22 cellular contexts compared by ENCODE assay signal in genomic region chr14:101757064-101757838, GRCh38. TPM values are rescaled to one million over a fixed set of nuclear protein-coding genes. Genes with fewer than 3 reads are reported as not detected.
DNase-seq lines count a peak whose midpoint lies in the region; FAIRE-seq and TF ChIP-seq lines count a peak whose summit lies in the region.
"Had no signal": no experiment of that assay in that cellular context is flagged by ENCODE, and none has a peak within 500 bp of the region (broad histone marks: within the 10 kb centered on the region; RNA-seq: fewer than 3 reads in every experiment).

No MANE protein-coding gene starts in this region.

- H3K27ac ChIP-seq in GM23248 = no peak overlapping the region
- H3K27ac ChIP-seq in H1 (ENCODE audit: low read depth, low read length) = no peak overlapping the region
- H3K27ac ChIP-seq in trophoblast cell (ENCODE audit: low read depth, low read length) = no peak overlapping the region
- no peak overlapping the region for H3K27ac ChIP-seq in dorsolateral prefrontal cortex
- H3K27ac ChIP-seq: KMS-11, SJSA1 had no signal

- in situ Hi-C loops in GM23248 (cut with MboI) = no loop called here

- no peak overlapping the region for H3K56ac ChIP-seq in H1 (replicated peaks; ENCODE audit: insufficient read length, low read depth, low read length)

- H4K8ac ChIP-seq in H1 (ENCODE audit: extremely low read depth, insufficient read depth, low read length) (no peak overlapping the region), trophoblast cell (ENCODE audit: low read depth, low read length) (no peak overlapping the region)

- intact Hi-C loops in dorsolateral prefrontal cortex (cut with DNase I) = loop anchor here in 1 of 2 donors (5.0 kb wide), 1 partner anchor 50 kb away; no protein-coding TSS in a partner anchor

- H2BK12ac ChIP-seq in H1 (ENCODE audit: low read depth, low read length) (peak overlapping the region; percentile 39; the same call in 1 of the 2 replicates), trophoblast cell (ENCODE audit: low read length) (no peak overlapping the region)

- TF ChIP-seq CTCF in H1 (IDR thresholded peaks at IDR 0.05; ENCODE audit: control extremely low read depth in 1 of 3, insufficient read depth in 1 of 3, low read depth in 1 of 3, low read length in 3 of 3) (no peak), dorsolateral prefrontal cortex (IDR thresholded peaks at IDR 0.05 in 54 of 56, conservative IDR thresholded peaks at IDR 0.05 in 2 of 56; ENCODE audit: low read depth in 1 of 56, partially characterized antibody in 56 of 56) (no peak)

- H2BK20ac ChIP-seq in H1 (ENCODE audit: low read length) = no peak overlapping the region

- POLR2A ChIA-PET in H1 (lab: Charles Lee; ENCODE audit: partially characterized antibody) = no interaction called here

- H3K4ac ChIP-seq in H1 (replicated peaks; ENCODE audit: insufficient read length, low read depth, low read length) (no peak overlapping the region), trophoblast cell (ENCODE audit: low read depth, low read length) (no peak overlapping the region)

- H3K9ac ChIP-seq in GM23248 (no peak overlapping the region), H1 (replicated peaks in 1 of 4; ENCODE audit: extremely low read depth in 1 of 4, low read depth in 3 of 4, low read length in 3 of 4) (no peak overlapping the region), trophoblast cell (ENCODE audit: low read length) (no peak overlapping the region)
- H3K9ac ChIP-seq: KMS-11 had no signal

- H2AFZ ChIP-seq in GM23248 = no peak overlapping the region
- 0 out of 2 replicates have a peak overlapping the region, but pooled peaks have one; percentile 22 for H2AFZ ChIP-seq in H1 (ENCODE audit: low read length)
- H2AFZ ChIP-seq in trophoblast cell (ENCODE audit: insufficient read depth, low read length, poor library complexity) = no peak overlapping the region

- TF ChIP-seq POLR2A in H1 (IDR thresholded peaks at IDR 0.05; ENCODE audit: control extremely low read depth in 1 of 2, low read depth in 2 of 2, low read length in 2 of 2) = no peak

- H3K36me3 ChIP-seq in GM23248 (ENCODE audit: low read depth) (no peaks in the 10 kb centered on the region), H1 (ENCODE audit: control insufficient read depth in 2 of 4, insufficient read depth in 4 of 4, low read length in 3 of 4) (no peaks in the 10 kb centered on the region), trophoblast cell (ENCODE audit: control insufficient read depth in 1 of 2, insufficient read depth in 2 of 2, low read length in 2 of 2) (no peaks in the 10 kb centered on the region)
- H3K36me3 ChIP-seq: SJSA1 had no signal

- DNase-seq in GM23248 (peak; percentile 3), H1 (ENCODE audit: low read depth in 1 of 2, low spot score in 2 of 2) (no peak), mesenteric fat pad (ENCODE audit: low spot score) (peak; percentile 41), trophoblast cell (peak; percentile 14 to 56), DMS153 treated with DMSO at 0.1 percent for 48 hours (lab: John Stamatoyannopoulos, UW; ENCODE audit: unreplicated experiment) (no peak), dorsolateral prefrontal cortex (no peak), AG08396 (ENCODE audit: low spot score) (no peak)
- DNase-seq: DMS153, GOT3, HCEC 1CT, NCI-H1048, NCI-H1417 treated with DMSO at 0.1 percent for 48 hours, NCI-H1694 treated with DMSO at 0.1 percent for 48 hours, NCI-H2081, NCI-H2171, NCI-H226, NCI-H510A, NCI-H69, Right ventricle myocardium superior, RPMI8226 had no signal

- no peak overlapping the region for H3K4me3 ChIP-seq in GM23248
- no peak overlapping the region for H3K4me3 ChIP-seq in H1 (ENCODE audit: extremely low read depth in 1 of 4, insufficient read depth in 2 of 4, low read depth in 3 of 4, low read length in 4 of 4)
- H3K4me3 ChIP-seq in trophoblast cell (ENCODE audit: low read depth, low read length) = no peak overlapping the region
- no peak overlapping the region for H3K4me3 ChIP-seq in dorsolateral prefrontal cortex
- H3K4me3 ChIP-seq: SJSA1 had no signal

- no peaks in the 10 kb centered on the region for H3K79me1 ChIP-seq in H1 (ENCODE audit: low read depth, low read length)
- peaks cover 3% of the 10 kb centered on the region for H3K79me1 ChIP-seq in trophoblast cell (ENCODE audit: low read length)

- H4K20me1 ChIP-seq in GM23248 (ENCODE audit: insufficient read depth) = no peaks in the 10 kb centered on the region
- peaks cover 0 to 3% of the 10 kb centered on the region in 2 experiments for H4K20me1 ChIP-seq in H1 (replicated peaks in 1 of 2; ENCODE audit: control insufficient read depth in 1 of 2, insufficient read depth in 2 of 2, low read length in 2 of 2)

- H3K14ac ChIP-seq in H1 (ENCODE audit: insufficient read length) (no peak overlapping the region), trophoblast cell (ENCODE audit: low read length) (no peak overlapping the region)

- H3F3A ChIP-seq in GM23248 (ENCODE audit: insufficient read depth) = no peaks in the 10 kb centered on the region

- H4K12ac ChIP-seq in trophoblast cell (ENCODE audit: low read depth, low read length) = no peak overlapping the region

- H2BK5ac ChIP-seq in H1 (ENCODE audit: low read depth, low read length) = no peak overlapping the region
- H2BK5ac ChIP-seq in trophoblast cell (ENCODE audit: low read depth, low read length, poor library complexity) = no peak overlapping the region

- H3K9me2 ChIP-seq in GM23248 (ENCODE audit: insufficient read depth) = no peaks in the 10 kb centered on the region

- H3K4me2 ChIP-seq in GM23248 (ENCODE audit: unreplicated experiment) = no peak overlapping the region
- H3K4me2 ChIP-seq in H1 (ENCODE audit: insufficient read depth in 1 of 2, low read depth in 2 of 2, low read length in 2 of 2) = no peak overlapping the region
- no peak overlapping the region for H3K4me2 ChIP-seq in trophoblast cell (ENCODE audit: low read length)
- H3K4me2 ChIP-seq: KMS-11 had no signal

- 0 out of 2 replicates have a peak, but pooled peaks cover 3% of the 10 kb centered on the region for H3K79me2 ChIP-seq in GM23248 (ENCODE audit: insufficient read depth)
- H3K79me2 ChIP-seq in H1 (ENCODE audit: control insufficient read depth in 1 of 2, insufficient read depth in 2 of 2, low read length in 2 of 2) = no peaks in the 10 kb centered on the region
- peaks cover 4% of the 10 kb centered on the region for H3K79me2 ChIP-seq in trophoblast cell (ENCODE audit: control insufficient read depth, insufficient read depth, low read length, poor library complexity)

- no peak overlapping the region for H4K5ac ChIP-seq in H1 (ENCODE audit: insufficient read length, low read depth, low read length)

- H3K18ac ChIP-seq in H1 (ENCODE audit: extremely low read depth, low read length) (no peak overlapping the region), trophoblast cell (ENCODE audit: low read length) (no peak overlapping the region)

- H3K4me1 ChIP-seq in GM23248 (ENCODE audit: insufficient read depth) (peaks cover 3% of the 10 kb centered on the region; the same call in 1 of the 2 replicates), H1 (replicated peaks in 1 of 4; ENCODE audit: control insufficient read depth in 3 of 4, insufficient read depth in 4 of 4, low read length in 3 of 4) (peaks cover 0 to 3% (median 2%) of the 10 kb centered on the region in 4 experiments; a peak in 4 of 7 replicates), trophoblast cell (ENCODE audit: control insufficient read depth in 1 of 2, insufficient read depth in 2 of 2, low read length in 2 of 2) (peaks cover 4 to 6% of the 10 kb centered on the region in 2 experiments)

- 80% methylated on average over 14 of the region's 14 CpGs for WGBS in GM23248 (ENCODE audit: low coverage in 1 of 2, low lambda C conversion rate in 2 of 2, missing lambda C conversion rate in 2 of 2), 2 experiments
- 92% methylated on average over 14 of the region's 14 CpGs; no CpG with 5 or more reads in 1 of the 2 experiments for WGBS in H1 (ENCODE audit: extremely low coverage in 1 of 2, insufficient coverage in 1 of 2, insufficient read length in 1 of 2, insufficient replicate concordance in 2 of 2, low coverage in 1 of 2, low lambda C conversion rate in 2 of 2, missing lambda C conversion rate in 1 of 2), 2 experiments
- no CpG with 5 or more reads among the region's 14 CpGs for WGBS in trophoblast cell (ENCODE audit: extremely low coverage, insufficient coverage, insufficient read length)

- no peak overlapping the region for H2AK5ac ChIP-seq in H1 (ENCODE audit: low read depth, low read length)
- H2AK5ac ChIP-seq in trophoblast cell (ENCODE audit: low read length) = no peak overlapping the region

- peaks cover 44% of the 10 kb centered on the region for H3K27me3 ChIP-seq in GM23248 (replicated peaks; ENCODE audit: insufficient read depth)
- peaks cover 3 to 18% (median 11%) of the 10 kb centered on the region in 4 experiments; a peak in 6 of 7 replicates for H3K27me3 ChIP-seq in H1 (replicated peaks in 1 of 4; ENCODE audit: control insufficient read depth in 3 of 4, extremely low read depth in 1 of 4, insufficient read depth in 3 of 4, low read length in 3 of 4)
- peaks cover 3% of the 10 kb centered on the region for H3K27me3 ChIP-seq in trophoblast cell (ENCODE audit: insufficient read depth, low read length)
- no peaks in the 10 kb centered on the region for H3K27me3 ChIP-seq in dorsolateral prefrontal cortex

- CTCF ChIA-PET in H1 (lab: Charles Lee; ENCODE audit: partially characterized antibody) = interaction anchor here (0.9 to 1.8 kb wide), 3 partner anchors 14 to 53 kb away, joined by 3 to 7 read pairs (median 3); no protein-coding TSS in a partner anchor

- H2BK15ac ChIP-seq in H1 (ENCODE audit: low read length) = 0 out of 2 replicates have a peak overlapping the region, but pooled peaks have one; percentile 16

- TF ChIP-seq EP300 in H1 (IDR thresholded peaks at IDR 0.05; ENCODE audit: borderline replicate concordance in 1 of 2, low read depth in 2 of 2, low read length in 2 of 2) = no peak

- H4K91ac ChIP-seq in H1 (replicated peaks; ENCODE audit: insufficient read length, low read length) (no peak overlapping the region), trophoblast cell (ENCODE audit: low read depth, low read length) (no peak overlapping the region)

- peaks cover 3% of the 10 kb centered on the region; the same call in 1 of the 2 replicates for H3K23me2 ChIP-seq in H1 (ENCODE audit: low read depth, low read length)

- no peak overlapping the region for H3K23ac ChIP-seq in H1 (ENCODE audit: insufficient read length)
- H3K23ac ChIP-seq in trophoblast cell (ENCODE audit: low read length) = no peak overlapping the region

- H2BK120ac ChIP-seq in H1 (replicated peaks; ENCODE audit: low read depth, low read length) (no peak overlapping the region), trophoblast cell (ENCODE audit: insufficient read depth, low read length, poor library complexity) (no peak overlapping the region)

- no peak for TF ChIP-seq RAD21 in H1 (IDR thresholded peaks at IDR 0.05 in 1 of 2, conservative IDR thresholded peaks at IDR 0.05 in 1 of 2; ENCODE audit: low read depth in 2 of 2, low read length in 2 of 2)

- no peak for FAIRE-seq in H1 (lab: Jason Lieb, UNC)

- H3K9me3 ChIP-seq in GM23248 (ENCODE audit: low read depth) (no peaks in the 10 kb centered on the region), H1 (ENCODE audit: insufficient read depth in 2 of 2, low read depth in 1 of 2, low read length in 1 of 2) (no peaks in the 10 kb centered on the region), trophoblast cell (ENCODE audit: insufficient read depth, low read depth, low read length) (peaks cover 3% of the 10 kb centered on the region)
- H3K9me3 ChIP-seq: SJSA1 had no signal

RNA-seq across cellular contexts. Expression of gene PPP2R5C, which starts 4.3 kb away (rescaled TPM):
- total RNA-seq in GM23248 (2014; rRNA removed; shearing (Covaris generic)) = 77.1 and 77.9 TPM in 2 replicates
- polyA plus RNA-seq in GM23248 (2016; fragmentation: Nextera tagmentation; extraction: Ambion mirVana) = 74.4 and 76.3 TPM in 2 replicates
- total RNA-seq in H1 (2021; fragmentation: NEBNext Ultra II Directional; extraction: Animal tissue kit (Norgen Biotek cat#: 25700)) = 95.9 and 102 TPM in 2 replicates
- polyA plus RNA-seq in H1 (2011; rRNA removed) = 35.1 and 49.6 TPM in 2 replicates
- polyA plus RNA-seq in H1 (2011; cell fraction: cytosol; rRNA removed) = 51.3 TPM
- 44.9 TPM for polyA plus RNA-seq in H1 (2011; cell fraction: nucleus; rRNA removed)
- 47.5 to 73.4 TPM (median 53.6 TPM) in 4 replicates for polyA plus RNA-seq in H1 (2012, experiment 1 of 2)
- 17.1 TPM for polyA plus RNA-seq in H1 (2012, experiment 2 of 2)
- 145 TPM for polyA plus RNA-seq in H1 (2013, experiment 1 of 2)
- 143 TPM for polyA plus RNA-seq in H1 (2013, experiment 2 of 2)
- 86.1 and 102 TPM in 2 replicates for polyA minus RNA-seq in H1 (2011; rRNA and poly(A)+ RNA removed)
- 44.5 TPM for polyA minus RNA-seq in H1 (2011; cell fraction: cytosol; rRNA and poly(A)+ RNA removed)
- polyA minus RNA-seq in H1 (2011; cell fraction: nucleus; rRNA and poly(A)+ RNA removed) = 73.2 TPM
- total RNA-seq in mesenteric fat pad = 124 TPM
- polyA plus RNA-seq in trophoblast cell (2013) = 136 and 143 TPM in 2 replicates
- 100 to 1,000 TPM; 150 to 242 (median 182) TPM for total RNA-seq in dorsolateral prefrontal cortex

Comparison
In these comparisons a context has a peak if more than half of its experiments do, and no peak if none do; other contexts are left out.
1. DNase-seq: peak in GM23248 (single experiment), mesenteric fat pad (single experiment) and trophoblast cell (2 of 2); none in H1 (0 of 2), DMS153 treated with DMSO at 0.1 percent for 48 hours (single experiment), dorsolateral prefrontal cortex (0 of 10) and AG08396 (single experiment).